In the genomic region with DNA sequence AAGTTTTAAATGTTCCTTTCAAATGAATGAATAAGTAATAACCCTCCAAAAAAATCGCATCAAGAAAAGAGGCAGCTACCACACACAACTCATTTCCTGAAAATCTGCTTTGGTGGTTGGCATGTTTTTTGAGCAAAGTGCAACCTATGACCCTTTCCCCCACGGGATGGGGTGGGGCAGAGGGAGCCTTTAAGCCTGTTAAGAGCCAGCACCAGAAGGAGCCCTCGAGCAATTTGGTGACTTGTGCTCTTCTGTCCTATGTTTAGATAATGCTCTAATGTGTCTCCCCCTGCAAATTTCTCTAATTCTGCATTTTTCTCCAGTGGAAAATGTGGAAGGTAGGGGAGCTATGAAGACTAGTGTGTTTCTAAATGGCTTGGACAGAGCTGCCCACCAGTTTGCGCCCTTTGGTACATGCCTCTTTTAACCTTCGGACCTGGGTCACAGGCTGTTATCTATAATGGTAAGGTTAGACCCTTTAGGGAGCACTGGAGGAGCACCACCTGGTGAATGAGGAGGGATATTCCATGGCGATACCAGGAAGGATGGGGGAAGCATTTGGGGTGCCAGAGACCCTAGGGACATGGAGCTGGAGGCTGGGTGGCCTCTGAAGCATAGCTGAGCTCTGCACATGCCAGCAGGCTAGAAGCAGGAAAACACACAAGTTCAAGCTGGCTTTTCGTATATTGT, we compare ENCODE assay signal across 8 cellular contexts. TPM values are rescaled to one million over a fixed set of nuclear protein-coding genes. Genes with fewer than 3 reads are reported as not detected.
DNase-seq lines count a peak whose midpoint lies in the region; ATAC-seq, FAIRE-seq and TF ChIP-seq lines count a peak whose summit lies in the region.

No MANE protein-coding gene starts in this region.

- H3K4me2 ChIP-seq in OCI-LY1 (ENCODE audit: low read length) (peak overlapping the region; percentile 87), K562 (ENCODE audit: insufficient read depth, low read length) (peak overlapping the region; percentile 77)

- CTCF ChIA-PET in K562 (lab: Yijun Ruan, JAX; ENCODE audit: low intra/inter-chr PET ratio) (interaction anchor here (1.0 kb wide), 1 partner anchor 98 kb away, joined by 3 read pairs; no protein-coding TSS in a partner anchor), A673 (lab: Charles Lee) (no interaction called here)

- H4K20me1 ChIP-seq in OCI-LY1 (ENCODE audit: insufficient read depth, low read length) (no peaks in the 10 kb centered on the region), K562 (replicated peaks; ENCODE audit: control insufficient read depth, insufficient read depth, low read length) (peaks cover 19% of the 10 kb centered on the region)

- POLR2A ChIA-PET in K562 (lab: Yijun Ruan, JAX) (interaction anchor here (0.9 to 6.2 kb wide), 11 partner anchors 8 to 192 kb away, joined by 3 to 33 read pairs (median 8); partner anchors contain the start of genes FUS, ITGAD, PYDC1 and TRIM72), A673 (lab: Charles Lee; ENCODE audit: low non-redundant PET) (interaction anchor here (0.6 kb wide), 1 partner anchor 20 kb away, joined by 9 read pairs; no protein-coding TSS in a partner anchor)

- H3K9me3 ChIP-seq in ES-I3 (ENCODE audit: control insufficient read depth, insufficient read depth, low read length), result no peaks in the 10 kb centered on the region
- no peaks in the 10 kb centered on the region for H3K9me3 ChIP-seq in OCI-LY1 (ENCODE audit: low read length)
- H3K9me3 ChIP-seq in K562 (replicated peaks; ENCODE audit: control insufficient read depth, insufficient read depth, low read depth, low read length), result no peaks in the 10 kb centered on the region
- no peaks in the 10 kb centered on the region for H3K9me3 ChIP-seq in A673 (ENCODE audit: low read depth, low read length, poor library complexity, severe bottlenecking)

- no peaks in the 10 kb centered on the region for H3K36me3 Mint-ChIP-seq in naive B cell

- peak; percentile 54 for ATAC-seq in K562
- peak; percentile 21 to 29 for ATAC-seq in naive B cell (ENCODE audit: low read depth in 2 of 2)
- ATAC-seq in GM21786 (IDR thresholded peaks at IDR 0.05; ENCODE audit: unreplicated experiment), result no peak
- ATAC-seq in GM18873 (IDR thresholded peaks at IDR 0.05; ENCODE audit: low FRiP score, unreplicated experiment), result no peak

- H2AFZ ChIP-seq in OCI-LY1 (ENCODE audit: low read length) (no peak overlapping the region), K562 (ENCODE audit: low read depth, low read length) (no peak overlapping the region)

- no peaks in the 10 kb centered on the region for H3K79me2 ChIP-seq in OCI-LY1 (ENCODE audit: insufficient read depth, low read length)
- no peaks in the 10 kb centered on the region for H3K79me2 ChIP-seq in K562 (ENCODE audit: control insufficient read depth, insufficient read depth, low read length)

- H3F3A ChIP-seq in OCI-LY1 (ENCODE audit: insufficient read depth, low read length), result 0 out of 2 replicates have a peak, but pooled peaks cover 17% of the 10 kb centered on the region

- peak; percentile 80 for FAIRE-seq in K562 (lab: Jason Lieb, UNC)

- no peak for TF ChIP-seq EP300 in K562 (IDR thresholded peaks at IDR 0.05; ENCODE audit: low read length)

- H3K9me1 ChIP-seq in K562 (ENCODE audit: control insufficient read depth, insufficient read depth, low read length), result no peaks in the 10 kb centered on the region

- peak overlapping the region; percentile 75; the same call in 1 of the 2 replicates for H3K9ac ChIP-seq in ES-I3 (ENCODE audit: low read depth, low read length)
- peak overlapping the region; percentile 66; the same call in 1 of the 2 replicates for H3K9ac ChIP-seq in OCI-LY1 (ENCODE audit: low read length)
- peak overlapping the region in 1 of 2 experiments; percentile 91; a peak in 2 of 4 replicates for H3K9ac ChIP-seq in K562 (ENCODE audit: insufficient read depth in 1 of 2, low read depth in 2 of 2, low read length in 2 of 2)

- no peaks in the 10 kb centered on the region for H3K9me2 ChIP-seq in OCI-LY1 (ENCODE audit: low read depth, low read length)

- no peak for TF ChIP-seq POLR2A in K562 (conservative IDR thresholded peaks at IDR 0.05)

- H3K4me1 Mint-ChIP-seq in naive B cell, result peaks cover 52 to 76% (median 60%) of the 10 kb centered on the region in 3 donors

- H3K27ac ChIP-seq in OCI-LY1 (ENCODE audit: low read depth, low read length, poor library complexity, severe bottlenecking) (peak overlapping the region; percentile 3), K562 (ENCODE audit: extremely low read depth, low read depth, low read length) (no peak overlapping the region), A673 (ENCODE audit: low read depth, low read length, poor library complexity, severe bottlenecking) (no peak overlapping the region)

- peak; percentile 47 to 60 for TF ChIP-seq RAD21 in K562 (CRISPR knock-in tag; conservative IDR thresholded peaks at IDR 0.05 in 1 of 2, IDR thresholded peaks at IDR 0.05 in 1 of 2)

- no TSS peak for BruUV-seq in K562 (replicated peaks; lab: Mats Ljungman, UMichigan)
- no TSS peak for BruUV-seq in A673 (replicated peaks; lab: Mats Ljungman, UMichigan)

- H3K36me3 ChIP-seq in ES-I3 (ENCODE audit: insufficient read depth, low read length) (peaks cover 8% of the 10 kb centered on the region), OCI-LY1 (ENCODE audit: insufficient read depth, low read length) (peaks cover 21% of the 10 kb centered on the region), K562 (ENCODE audit: control insufficient read depth, insufficient read depth, low read length) (peaks cover 11% of the 10 kb centered on the region; the same call in 2 of the 3 replicates), A673 (ENCODE audit: insufficient read depth, low read length, poor library complexity, severe bottlenecking) (peaks cover 11% of the 10 kb centered on the region)

- peak overlapping the region; percentile 72 for H3K4me3 ChIP-seq in OCI-LY1 (ENCODE audit: low read depth, low read length, poor library complexity, severe bottlenecking)
- H3K4me3 ChIP-seq in K562, result no peak overlapping the region
- no peak overlapping the region for H3K4me3 ChIP-seq in A673 (ENCODE audit: low read depth, low read length, poor library complexity, severe bottlenecking)

- peak overlapping the region in 5 of 6 donors; percentile 51 to 90 (median 86) for H3K27ac Mint-ChIP-seq in naive B cell

- DNase-seq in K562 (ENCODE audit: extremely low read depth in 1 of 4, low spot score in 3 of 4) (peak in 2 of 4 experiments; percentile 61 to 64), naive B cell (peak; percentile 39), A673 (ENCODE audit: low spot score) (no peak), NCI-H2081 treated with DMSO at 0.1 percent for 48 hours (lab: John Stamatoyannopoulos, UW) (no peak)

- peak; percentile 23; the same call in 1 of the 2 replicates for TF ChIP-seq CTCF in OCI-LY1 (IDR thresholded peaks at IDR 0.05; ENCODE audit: low read length)
- peak; percentile 30 to 55 (median 44); a peak in 3 of 6 replicates for TF ChIP-seq CTCF in K562 (IDR thresholded peaks at IDR 0.05 in 2 of 3, conservative IDR thresholded peaks at IDR 0.05 in 1 of 3; ENCODE audit: insufficient read depth in 2 of 3, low read depth in 1 of 3, low read length in 3 of 3)
- TF ChIP-seq CTCF in A673 (conservative IDR thresholded peaks at IDR 0.05; ENCODE audit: low read depth, low read length), result no peak

- WGBS in K562 (ENCODE audit: insufficient coverage, low coverage, missing lambda C conversion rate), result 39% methylated on average over 7 of the region's 7 CpGs

- no peaks in the 10 kb centered on the region for H3K27me3 Mint-ChIP-seq in naive B cell

- in situ Hi-C loops in K562 (cut with MboI), result loop anchor here (5.0 kb wide), 1 partner anchor 91 kb away; no protein-coding TSS in a partner anchor

- no peaks in the 10 kb centered on the region for H3K9me3 Mint-ChIP-seq in naive B cell

- peak overlapping the region; percentile 90 to 97 (median 92) for H3K4me3 Mint-ChIP-seq in naive B cell

- H3K27me3 ChIP-seq in OCI-LY1 (ENCODE audit: insufficient read depth, low read length) (no peaks in the 10 kb centered on the region), K562 (ENCODE audit: control insufficient read depth in 2 of 2, insufficient read depth in 2 of 2, low read length in 2 of 2) (no peaks in the 10 kb centered on the region; a peak in 1 of 5 replicates), A673 (replicated peaks; ENCODE audit: insufficient read depth, low read depth, low read length, poor library complexity) (peaks cover 9% of the 10 kb centered on the region)

- peaks cover 7% of the 10 kb centered on the region; the same call in 1 of the 2 replicates for H3K4me1 ChIP-seq in ES-I3 (ENCODE audit: insufficient read depth, low read length)
- peaks cover 25% of the 10 kb centered on the region for H3K4me1 ChIP-seq in OCI-LY1 (ENCODE audit: insufficient read depth, low read length, severe bottlenecking)
- peaks cover 14 to 30% of the 10 kb centered on the region in 2 experiments for H3K4me1 ChIP-seq in K562 (replicated peaks in 1 of 2; ENCODE audit: control insufficient read depth in 2 of 2, insufficient read depth in 2 of 2, low read length in 2 of 2)
- H3K4me1 ChIP-seq in A673 (ENCODE audit: insufficient read depth, low read length, poor library complexity, severe bottlenecking), result no peaks in the 10 kb centered on the region

- intact Hi-C loops in K562 (cut with micrococcal nuclease), result loop anchor here (2.0 to 10.0 kb wide), 4 partner anchors 52 to 664 kb away; no protein-coding TSS in a partner anchor
- intact Hi-C loops in A673 (cut with micrococcal nuclease; ENCODE audit: unreplicated experiment), result loop anchor here (5.0 kb wide), 2 partner anchors 241 to 666 kb away; partner anchors contain the start of gene ZNF843

RNA-seq across cellular contexts. Expression of gene PYCARD, which starts 1.6 kb away (rescaled TPM):
- total RNA-seq in K562 (2011; cell fraction: chromatin; rRNA removed; ENCODE audit: low replicate concordance), result 0.56 and 0.97 TPM in 2 replicates
- total RNA-seq in K562 (2011; cell fraction: nucleolus; rRNA removed), result 2.9 and 3.0 TPM in 2 replicates
- 1.1 and 1.4 TPM in 2 replicates for total RNA-seq in K562 (2011; cell fraction: nucleoplasm; rRNA removed)
- total RNA-seq in K562 (2014; rRNA removed) (27.7 and 30.4 TPM in 2 replicates), K562 (2014; rRNA removed; fragmentation: Illumina TruSeq; extraction: Trizol) (3.6 and 4.5 TPM in 2 replicates), K562 (2015; rRNA removed; fragmentation: Illumina TruSeq; extraction: Trizol) (22.9 and 24.3 TPM in 2 replicates), K562 (2021) (15.4 and 16.5 TPM in 2 replicates), A673 (2021) (1.8 and 2.0 TPM in 2 replicates)
- polyA plus RNA-seq in K562 (2011; rRNA removed) (4.1 and 33.8 TPM in 2 replicates), K562 (2014; fragmentation: Illumina TruSeq; extraction: Trizol) (6.0 and 6.8 TPM in 2 replicates), K562 (2014; fragmentation: Nextera tagmentation; extraction: Ambion mirVana) (1 to 10 TPM; 1.3 to 1.6 TPM), K562 (2014; rRNA removed) (25.6 and 28.4 TPM in 2 replicates), naive B cell (ENCODE audit: low read depth in 6 of 6) (10 to 100 TPM; 48.8 to 79.2 (median 68.8) TPM)
- 21.4 and 58.6 TPM in 2 replicates for polyA plus RNA-seq in K562 (2011; cell fraction: cytosol; rRNA removed)
- 5.5 and 35.3 TPM in 2 replicates for polyA plus RNA-seq in K562 (2011; cell fraction: nucleus; rRNA removed)
- 35.1 and 67.9 TPM in 2 replicates for polyA plus RNA-seq in K562 (2012)
- 1.2 and 5.5 TPM in 2 replicates for polyA minus RNA-seq in K562 (2011; rRNA and poly(A)+ RNA removed)
- polyA minus RNA-seq in K562 (2011; cell fraction: cytosol; rRNA and poly(A)+ RNA removed), result 2.9 and 23.3 TPM in 2 replicates
- 1.3 and 10.3 TPM in 2 replicates for polyA minus RNA-seq in K562 (2011; cell fraction: nucleus; rRNA and poly(A)+ RNA removed)

RNA-seq across cellular contexts. Expression of gene TRIM72, which starts 13.0 kb away (rescaled TPM):
- 0.14 and 0.23 TPM in 2 replicates for total RNA-seq in K562 (2011; cell fraction: chromatin; rRNA removed; ENCODE audit: low replicate concordance)
- 0.17 and 0.26 TPM in 2 replicates for total RNA-seq in K562 (2011; cell fraction: nucleolus; rRNA removed)
- total RNA-seq in K562 (2011; cell fraction: nucleoplasm; rRNA removed), result 0.15 and 0.31 TPM in 2 replicates
- total RNA-seq in K562 (2014; rRNA removed), result not detected in 2 replicates
- total RNA-seq in K562 (2014; rRNA removed; fragmentation: Illumina TruSeq; extraction: Trizol), result under 0.01 and 0.03 TPM in 2 replicates
- total RNA-seq in K562 (2015; rRNA removed; fragmentation: Illumina TruSeq; extraction: Trizol), result not detected in 2 replicates
- not detected in 2 replicates for total RNA-seq in K562 (2021)
- 0.01 TPM in 1 of 2 replicates, not detected in the other for polyA plus RNA-seq in K562 (2011; rRNA removed)
- 0.01 and 0.03 TPM in 2 replicates for polyA plus RNA-seq in K562 (2011; cell fraction: cytosol; rRNA removed)
- polyA plus RNA-seq in K562 (2011; cell fraction: nucleus; rRNA removed), result 0.04 TPM in 2 replicates
- polyA plus RNA-seq in K562 (2012), result 0.03 TPM in 1 of 2 replicates, not detected in the other
- not detected in 2 replicates for polyA plus RNA-seq in K562 (2014; fragmentation: Illumina TruSeq; extraction: Trizol)
- polyA plus RNA-seq in K562 (2014; fragmentation: Nextera tagmentation; extraction: Ambion mirVana), result not detected
- polyA plus RNA-seq in K562 (2014; rRNA removed), result not detected in 2 replicates
- not detected in 2 replicates for polyA minus RNA-seq in K562 (2011; rRNA and poly(A)+ RNA removed)
- polyA minus RNA-seq in K562 (2011; cell fraction: cytosol; rRNA and poly(A)+ RNA removed), result not detected in 2 replicates
- polyA minus RNA-seq in K562 (2011; cell fraction: nucleus; rRNA and poly(A)+ RNA removed), result 0.11 TPM in 1 of 2 replicates, not detected in the other
- not detected for polyA plus RNA-seq in naive B cell (ENCODE audit: low read depth in 6 of 6)
- total RNA-seq in A673 (2021), result 0.04 TPM in 1 of 2 replicates, not detected in the other

RNA-seq across cellular contexts. Expression of gene PYDC1, which starts 16.0 kb away (rescaled TPM):
- not detected in 2 replicates for total RNA-seq in K562 (2011; cell fraction: chromatin; rRNA removed; ENCODE audit: low replicate concordance)
- total RNA-seq in K562 (2011; cell fraction: nucleolus; rRNA removed), result not detected in 2 replicates
- not detected in 2 replicates for total RNA-seq in K562 (2011; cell fraction: nucleoplasm; rRNA removed)
- total RNA-seq in K562 (2014; rRNA removed) (not detected in 2 replicates), K562 (2014; rRNA removed; fragmentation: Illumina TruSeq; extraction: Trizol) (not detected in 2 replicates), K562 (2015; rRNA removed; fragmentation: Illumina TruSeq; extraction: Trizol) (not detected in 2 replicates), K562 (2021) (not detected in 2 replicates), A673 (2021) (not detected in 2 replicates)
- polyA plus RNA-seq in K562 (2011; rRNA removed) (not detected in 2 replicates), K562 (2014; fragmentation: Illumina TruSeq; extraction: Trizol) (not detected in 2 replicates), K562 (2014; fragmentation: Nextera tagmentation; extraction: Ambion mirVana) (not detected), K562 (2014; rRNA removed) (not detected in 2 replicates), naive B cell (ENCODE audit: low read depth in 6 of 6) (not detected)
- not detected in 2 replicates for polyA plus RNA-seq in K562 (2011; cell fraction: cytosol; rRNA removed)
- polyA plus RNA-seq in K562 (2011; cell fraction: nucleus; rRNA removed), result not detected in 2 replicates
- polyA plus RNA-seq in K562 (2012), result not detected in 2 replicates
- polyA minus RNA-seq in K562 (2011; rRNA and poly(A)+ RNA removed), result not detected in 2 replicates
- not detected in 2 replicates for polyA minus RNA-seq in K562 (2011; cell fraction: cytosol; rRNA and poly(A)+ RNA removed)
- not detected in 2 replicates for polyA minus RNA-seq in K562 (2011; cell fraction: nucleus; rRNA and poly(A)+ RNA removed)

RNA-seq across cellular contexts. Expression of gene FUS, which starts 21.0 kb away (rescaled TPM):
- 999 and 1,269 TPM in 2 replicates for total RNA-seq in K562 (2011; cell fraction: chromatin; rRNA removed; ENCODE audit: low replicate concordance)
- total RNA-seq in K562 (2011; cell fraction: nucleolus; rRNA removed), result 423 and 458 TPM in 2 replicates
- total RNA-seq in K562 (2011; cell fraction: nucleoplasm; rRNA removed), result 715 and 1,004 TPM in 2 replicates
- total RNA-seq in K562 (2014; rRNA removed) (64.1 and 78.7 TPM in 2 replicates), K562 (2014; rRNA removed; fragmentation: Illumina TruSeq; extraction: Trizol) (74.7 and 94.2 TPM in 2 replicates), K562 (2015; rRNA removed; fragmentation: Illumina TruSeq; extraction: Trizol) (87.2 and 107 TPM in 2 replicates), K562 (2021) (492 and 570 TPM in 2 replicates), A673 (2021) (1,134 and 1,264 TPM in 2 replicates)
- polyA plus RNA-seq in K562 (2011; rRNA removed) (205 and 240 TPM in 2 replicates), K562 (2014; fragmentation: Illumina TruSeq; extraction: Trizol) (370 and 458 TPM in 2 replicates), K562 (2014; fragmentation: Nextera tagmentation; extraction: Ambion mirVana) (10 to 100 TPM; 43.9 to 59.5 TPM), K562 (2014; rRNA removed) (501 and 575 TPM in 2 replicates), naive B cell (ENCODE audit: low read depth in 6 of 6) (100 to 1,000 TPM in 5 of 6 donors, 10 to 100 TPM in 1; 79.0 to 177 (median 145) TPM)
- polyA plus RNA-seq in K562 (2011; cell fraction: cytosol; rRNA removed), result 204 and 212 TPM in 2 replicates
- polyA plus RNA-seq in K562 (2011; cell fraction: nucleus; rRNA removed), result 500 and 575 TPM in 2 replicates
- polyA plus RNA-seq in K562 (2012), result 447 and 1,379 TPM in 2 replicates
- polyA minus RNA-seq in K562 (2011; rRNA and poly(A)+ RNA removed), result 120 and 138 TPM in 2 replicates
- 244 and 341 TPM in 2 replicates for polyA minus RNA-seq in K562 (2011; cell fraction: cytosol; rRNA and poly(A)+ RNA removed)
- polyA minus RNA-seq in K562 (2011; cell fraction: nucleus; rRNA and poly(A)+ RNA removed), result 188 and 261 TPM in 2 replicates

RNA-seq across cellular contexts. Expression of gene PRSS36, which starts 51.1 kb away (rescaled TPM):
- total RNA-seq in K562 (2011; cell fraction: chromatin; rRNA removed; ENCODE audit: low replicate concordance), result 1.1 TPM in 1 of 2 replicates, not detected in the other
- 0.67 and 0.92 TPM in 2 replicates for total RNA-seq in K562 (2011; cell fraction: nucleolus; rRNA removed)
- total RNA-seq in K562 (2011; cell fraction: nucleoplasm; rRNA removed), result 0.44 TPM in 1 of 2 replicates, not detected in the other
- total RNA-seq in K562 (2014; rRNA removed), result 0.82 and 1.2 TPM in 2 replicates
- total RNA-seq in K562 (2014; rRNA removed; fragmentation: Illumina TruSeq; extraction: Trizol), result 0.38 TPM in 1 of 2 replicates, not detected in the other
- 0.36 and 0.68 TPM in 2 replicates for total RNA-seq in K562 (2015; rRNA removed; fragmentation: Illumina TruSeq; extraction: Trizol)
- total RNA-seq in K562 (2021), result 0.56 and 1.1 TPM in 2 replicates
- 0.54 and 0.85 TPM in 2 replicates for polyA plus RNA-seq in K562 (2011; rRNA removed)
- polyA plus RNA-seq in K562 (2011; cell fraction: cytosol; rRNA removed), result 1.4 and 2.6 TPM in 2 replicates
- 1.1 and 1.4 TPM in 2 replicates for polyA plus RNA-seq in K562 (2011; cell fraction: nucleus; rRNA removed)
- 0.33 and 0.65 TPM in 2 replicates for polyA plus RNA-seq in K562 (2012)
- polyA plus RNA-seq in K562 (2014; fragmentation: Illumina TruSeq; extraction: Trizol), result 0.57 and 0.68 TPM in 2 replicates
- polyA plus RNA-seq in K562 (2014; fragmentation: Nextera tagmentation; extraction: Ambion mirVana), result under 1 TPM in 1 of 2 experiments, not detected in 1; 0.22 TPM
- polyA plus RNA-seq in K562 (2014; rRNA removed), result 0.09 and 0.45 TPM in 2 replicates
- polyA minus RNA-seq in K562 (2011; rRNA and poly(A)+ RNA removed), result 0.46 and 0.72 TPM in 2 replicates
- 0.95 and 1.4 TPM in 2 replicates for polyA minus RNA-seq in K562 (2011; cell fraction: cytosol; rRNA and poly(A)+ RNA removed)
- 0.67 and 0.78 TPM in 2 replicates for polyA minus RNA-seq in K562 (2011; cell fraction: nucleus; rRNA and poly(A)+ RNA removed)
- under 1 TPM in 4 of 6 donors, not detected in 2; 0.40 to 0.85 (median 0.64) TPM for polyA plus RNA-seq in naive B cell (ENCODE audit: low read depth in 6 of 6)
- total RNA-seq in A673 (2021), result 0.41 and 0.72 TPM in 2 replicates

Comparison
In these comparisons a context has a peak if more than half of its experiments do, and no peak if none do; other contexts are left out.
1. ATAC-seq: peak in K562 (single experiment) and naive B cell (2 of 2); none in GM21786 (single experiment) and GM18873 (single experiment).